Comparison of ENCODE assay signal across 2 cellular contexts in the genomic region with DNA sequence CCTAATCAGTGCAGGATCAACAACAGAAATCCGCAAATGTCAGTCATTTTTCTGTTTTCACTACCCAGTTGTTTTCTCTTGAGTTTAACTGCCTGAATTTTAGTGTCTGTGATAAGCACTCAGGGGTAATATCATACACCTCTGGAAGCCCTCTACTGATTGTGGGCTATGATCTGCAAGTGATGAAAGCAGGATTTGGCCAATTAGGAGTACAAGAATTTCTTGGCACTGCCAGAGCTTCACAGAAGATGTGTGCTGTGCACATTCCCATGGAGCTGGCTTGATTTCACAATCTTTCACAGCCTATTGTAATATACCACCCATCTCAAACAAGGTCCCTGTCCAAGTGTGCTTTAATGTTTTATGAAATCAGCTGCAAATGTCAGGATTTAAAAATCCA.
TF ChIP-seq lines count a peak whose summit lies in the region.

No MANE protein-coding gene starts in this region.

TF ChIP-seq in H1, 55 proteins besides CTCF, POLR2A, EP300 and RAD21:
- TF ChIP-seq RNF2 (IDR thresholded peaks at IDR 0.05; ENCODE audit: borderline replicate concordance, low read depth, low read length, missing control alignments, poor library complexity, severe bottlenecking) (no peak), KDM5A (IDR thresholded peaks at IDR 0.05; ENCODE audit: low read length) (no peak), HDAC2 (IDR thresholded peaks at IDR 0.05; ENCODE audit: borderline replicate concordance in 1 of 2, low read depth in 2 of 2, low read length in 2 of 2) (no peak), YY1 (IDR thresholded peaks at IDR 0.05; ENCODE audit: low read depth, low read length) (no peak), KDM1A (IDR thresholded peaks at IDR 0.05; ENCODE audit: borderline replicate concordance, low read length) (no peak), RXRA (IDR thresholded peaks at IDR 0.05; ENCODE audit: insufficient read depth, low read depth, low read length) (no peak), BCL11A (IDR thresholded peaks at IDR 0.05; ENCODE audit: low read depth in 2 of 2, low read length in 2 of 2) (no peak), BRCA1 (IDR thresholded peaks at IDR 0.05; ENCODE audit: low read depth, low read length) (no peak), BACH1 (IDR thresholded peaks at IDR 0.05; ENCODE audit: low read length) (no peak), CHD2 (IDR thresholded peaks at IDR 0.05; ENCODE audit: low read length) (no peak), GABPA (IDR thresholded peaks at IDR 0.05; ENCODE audit: borderline replicate concordance, insufficient read depth, low read length) (no peak), RFX5 (IDR thresholded peaks at IDR 0.05; ENCODE audit: borderline replicate concordance, low read depth, low read length) (no peak), CBX8 (IDR thresholded peaks at IDR 0.05; ENCODE audit: borderline replicate concordance, low read depth, low read length) (no peak)
- TF ChIP-seq, protein P1, sequence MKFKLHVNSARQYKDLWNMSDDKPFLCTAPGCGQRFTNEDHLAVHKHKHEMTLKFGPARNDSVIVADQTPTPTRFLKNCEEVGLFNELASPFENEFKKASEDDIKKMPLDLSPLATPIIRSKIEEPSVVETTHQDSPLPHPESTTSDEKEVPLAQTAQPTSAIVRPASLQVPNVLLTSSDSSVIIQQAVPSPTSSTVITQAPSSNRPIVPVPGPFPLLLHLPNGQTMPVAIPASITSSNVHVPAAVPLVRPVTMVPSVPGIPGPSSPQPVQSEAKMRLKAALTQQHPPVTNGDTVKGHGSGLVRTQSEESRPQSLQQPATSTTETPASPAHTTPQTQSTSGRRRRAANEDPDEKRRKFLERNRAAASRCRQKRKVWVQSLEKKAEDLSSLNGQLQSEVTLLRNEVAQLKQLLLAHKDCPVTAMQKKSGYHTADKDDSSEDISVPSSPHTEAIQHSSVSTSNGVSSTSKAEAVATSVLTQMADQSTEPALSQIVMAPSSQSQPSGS (IDR thresholded peaks at IDR 0.05; ENCODE audit: low read length): no peak

TF ChIP-seq in liver, 16 proteins besides CTCF, POLR2A, EP300 and RAD21:
- peak; percentile 78 for TF ChIP-seq ZBTB33 (IDR thresholded peaks at IDR 0.05)
- peak in 1 of 2 donors; percentile 56 for TF ChIP-seq JUND (IDR thresholded peaks at IDR 0.05)
- TF ChIP-seq TAF1 (conservative IDR thresholded peaks at IDR 0.05): peak; percentile 97
- peak; percentile 51 to 81 for TF ChIP-seq HNF4A (conservative IDR thresholded peaks at IDR 0.05)
- TF ChIP-seq FOXA1 (IDR thresholded peaks at IDR 0.05): peak; percentile 63
- no peak for TF ChIP-seq NR2F2 (IDR thresholded peaks at IDR 0.05)
- TF ChIP-seq, protein P2, sequence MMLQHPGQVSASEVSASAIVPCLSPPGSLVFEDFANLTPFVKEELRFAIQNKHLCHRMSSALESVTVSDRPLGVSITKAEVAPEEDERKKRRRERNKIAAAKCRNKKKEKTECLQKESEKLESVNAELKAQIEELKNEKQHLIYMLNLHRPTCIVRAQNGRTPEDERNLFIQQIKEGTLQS (IDR thresholded peaks at IDR 0.05): peak; percentile 74
- TF ChIP-seq, protein P3, sequence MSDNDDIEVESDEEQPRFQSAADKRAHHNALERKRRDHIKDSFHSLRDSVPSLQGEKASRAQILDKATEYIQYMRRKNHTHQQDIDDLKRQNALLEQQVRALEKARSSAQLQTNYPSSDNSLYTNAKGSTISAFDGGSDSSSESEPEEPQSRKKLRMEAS (IDR thresholded peaks at IDR 0.05): no peak
- TF ChIP-seq FOXA2 (IDR thresholded peaks at IDR 0.05): no peak
- peak; percentile 39 to 69 for TF ChIP-seq RXRA (IDR thresholded peaks at IDR 0.05)
- peak; percentile 63 for TF ChIP-seq SP1 (IDR thresholded peaks at IDR 0.05)
- TF ChIP-seq GABPA (IDR thresholded peaks at IDR 0.05 in 1 of 2, conservative IDR thresholded peaks at IDR 0.05 in 1 of 2): no peak
- TF ChIP-seq EGR1 (IDR thresholded peaks at IDR 0.05; ENCODE audit: low read depth in 2 of 2): no peak
- TF ChIP-seq, protein P4, sequence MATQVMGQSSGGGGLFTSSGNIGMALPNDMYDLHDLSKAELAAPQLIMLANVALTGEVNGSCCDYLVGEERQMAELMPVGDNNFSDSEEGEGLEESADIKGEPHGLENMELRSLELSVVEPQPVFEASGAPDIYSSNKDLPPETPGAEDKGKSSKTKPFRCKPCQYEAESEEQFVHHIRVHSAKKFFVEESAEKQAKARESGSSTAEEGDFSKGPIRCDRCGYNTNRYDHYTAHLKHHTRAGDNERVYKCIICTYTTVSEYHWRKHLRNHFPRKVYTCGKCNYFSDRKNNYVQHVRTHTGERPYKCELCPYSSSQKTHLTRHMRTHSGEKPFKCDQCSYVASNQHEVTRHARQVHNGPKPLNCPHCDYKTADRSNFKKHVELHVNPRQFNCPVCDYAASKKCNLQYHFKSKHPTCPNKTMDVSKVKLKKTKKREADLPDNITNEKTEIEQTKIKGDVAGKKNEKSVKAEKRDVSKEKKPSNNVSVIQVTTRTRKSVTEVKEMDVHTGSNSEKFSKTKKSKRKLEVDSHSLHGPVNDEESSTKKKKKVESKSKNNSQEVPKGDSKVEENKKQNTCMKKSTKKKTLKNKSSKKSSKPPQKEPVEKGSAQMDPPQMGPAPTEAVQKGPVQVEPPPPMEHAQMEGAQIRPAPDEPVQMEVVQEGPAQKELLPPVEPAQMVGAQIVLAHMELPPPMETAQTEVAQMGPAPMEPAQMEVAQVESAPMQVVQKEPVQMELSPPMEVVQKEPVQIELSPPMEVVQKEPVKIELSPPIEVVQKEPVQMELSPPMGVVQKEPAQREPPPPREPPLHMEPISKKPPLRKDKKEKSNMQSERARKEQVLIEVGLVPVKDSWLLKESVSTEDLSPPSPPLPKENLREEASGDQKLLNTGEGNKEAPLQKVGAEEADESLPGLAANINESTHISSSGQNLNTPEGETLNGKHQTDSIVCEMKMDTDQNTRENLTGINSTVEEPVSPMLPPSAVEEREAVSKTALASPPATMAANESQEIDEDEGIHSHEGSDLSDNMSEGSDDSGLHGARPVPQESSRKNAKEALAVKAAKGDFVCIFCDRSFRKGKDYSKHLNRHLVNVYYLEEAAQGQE (IDR thresholded peaks at IDR 0.05): peak; percentile 86
- peak; percentile 35 for TF ChIP-seq HNF4G (IDR thresholded peaks at IDR 0.05)
- peak; percentile 62 for TF ChIP-seq YY1 (IDR thresholded peaks at IDR 0.05)
